In the genomic region with DNA sequence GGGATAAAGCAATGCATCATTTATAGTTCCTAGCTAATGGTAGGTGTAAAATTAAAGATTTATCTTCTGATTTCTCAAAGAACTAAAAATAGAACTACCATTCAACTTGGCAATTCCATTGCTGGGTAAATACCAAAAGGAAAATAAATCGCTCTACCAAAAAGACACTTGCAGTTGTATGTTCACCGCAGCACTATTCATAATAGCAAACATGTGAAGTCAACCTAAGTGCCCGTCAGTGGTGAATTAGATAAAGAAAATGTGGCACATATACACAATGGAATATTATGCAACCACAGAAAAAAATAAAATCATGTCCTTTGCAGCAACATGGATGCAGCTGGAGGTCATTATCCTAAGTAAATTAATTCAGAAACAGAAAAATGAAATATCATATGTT, we compare ENCODE assay signal across 20 cellular contexts.
DNase-seq lines count a peak whose midpoint lies in the region; ATAC-seq and TF ChIP-seq lines count a peak whose summit lies in the region.
"Had no signal": no experiment of that assay in that cellular context is flagged by ENCODE, and none has a peak within 500 bp of the region (broad histone marks: within the 10 kb centered on the region; RNA-seq: fewer than 3 reads in every experiment).

No MANE protein-coding gene starts in this region.

- CTCF ChIA-PET in activated CD8-positive, alpha-beta T cell treated with anti-CD3 and anti-CD28 coated beads for 36 hours (lab: Charles Lee): no interaction called here

- peak overlapping the region; percentile 92 for H3K27ac ChIP-seq in RWPE2 (ENCODE audit: poor library complexity, severe bottlenecking)
- peak overlapping the region; percentile 96 for H3K27ac ChIP-seq in epithelial cell of prostate
- no peak overlapping the region for H3K27ac ChIP-seq in coronary artery
- H3K27ac ChIP-seq: BLaER1 treated with 17β-estradiol and CSF1 and Interleukin-3, amounts not matched to agents 10 nM and 100 nM; C4-2B had no signal

- H3K4me1 ChIP-seq in RWPE2 (ENCODE audit: insufficient read depth, poor library complexity, severe bottlenecking): peaks cover 27% of the 10 kb centered on the region
- H3K4me1 ChIP-seq: BLaER1 treated with 17β-estradiol and CSF1 and Interleukin-3, amounts not matched to agents 10 nM and 100 nM; Caco-2 had no signal

- no peaks in the 10 kb centered on the region for H3K27me3 Mint-ChIP-seq in activated CD8-positive, alpha-beta T cell treated with anti-CD3 and anti-CD28 coated beads for 36 hours
- H3K27me3 Mint-ChIP-seq: B cell had no signal

- POLR2A ChIA-PET in activated CD8-positive, alpha-beta T cell treated with anti-CD3 and anti-CD28 coated beads for 36 hours (lab: Charles Lee): no interaction called here

- no peaks in the 10 kb centered on the region for H3K9me3 Mint-ChIP-seq in activated CD8-positive, alpha-beta T cell treated with anti-CD3 and anti-CD28 coated beads for 36 hours
- H3K9me3 Mint-ChIP-seq: CD4-positive, alpha-beta T cell; CD8-positive, alpha-beta T cell had no signal

- H3K36me3 ChIP-seq in RWPE2 (ENCODE audit: low read depth): no peaks in the 10 kb centered on the region
- H3K36me3 ChIP-seq: BLaER1 treated with 17β-estradiol and CSF1 and Interleukin-3, amounts not matched to agents 10 nM and 100 nM had no signal

- ATAC-seq in RWPE2 (ENCODE audit: low read depth): no peak
- ATAC-seq in activated CD8-positive, alpha-beta T cell treated with anti-CD3 and anti-CD28 coated beads for 36 hours: no peak
- ATAC-seq in HG02970 (IDR thresholded peaks at IDR 0.05; ENCODE audit: low FRiP score, unreplicated experiment): no peak
- ATAC-seq: CD8-positive, alpha-beta T cell; GM12878 had no signal

- intact Hi-C loops in activated CD8-positive, alpha-beta T cell treated with anti-CD3 and anti-CD28 coated beads for 36 hours (cut with micrococcal nuclease): no loop called here

- no peaks in the 10 kb centered on the region for H3K27me3 ChIP-seq in RWPE2 (ENCODE audit: insufficient read depth, poor library complexity, severe bottlenecking)
- H3K27me3 ChIP-seq: BLaER1 treated with 17β-estradiol and CSF1 and Interleukin-3, amounts not matched to agents 10 nM and 100 nM had no signal

- no peak overlapping the region for H3K4me3 ChIP-seq in AG10803 (ENCODE audit: low read length)
- no peak overlapping the region for H3K4me3 ChIP-seq in RWPE2 (ENCODE audit: severe bottlenecking)
- H3K4me3 ChIP-seq in coronary artery: no peak overlapping the region
- H3K4me3 ChIP-seq: BLaER1 treated with 17β-estradiol and CSF1 and Interleukin-3, amounts not matched to agents 10 nM and 100 nM; GM12878 had no signal

- no peak overlapping the region for H3K4me3 Mint-ChIP-seq in activated CD8-positive, alpha-beta T cell treated with anti-CD3 and anti-CD28 coated beads for 36 hours
- H3K4me3 Mint-ChIP-seq: B cell; CD4-positive, alpha-beta T cell; CD8-positive, alpha-beta T cell had no signal

- H3K9me3 ChIP-seq in RWPE2 (ENCODE audit: severe bottlenecking): no peaks in the 10 kb centered on the region
- H3K9me3 ChIP-seq: Caco-2 had no signal

- TF ChIP-seq CTCF in AG10803 (conservative IDR thresholded peaks at IDR 0.05; ENCODE audit: low read length) (no peak), RWPE2 (IDR thresholded peaks at IDR 0.05; ENCODE audit: poor library complexity, severe bottlenecking) (no peak), coronary artery (IDR thresholded peaks at IDR 0.05) (no peak)
- TF ChIP-seq CTCF in activated CD8-positive, alpha-beta T cell treated with anti-CD3 and anti-CD28 coated beads for 36 hours (IDR thresholded peaks at IDR 0.05): no peak

- H3K27ac Mint-ChIP-seq in activated CD8-positive, alpha-beta T cell treated with anti-CD3 and anti-CD28 coated beads for 36 hours: no peak overlapping the region
- H3K27ac Mint-ChIP-seq: B cell; CD4-positive, alpha-beta T cell; CD8-positive, alpha-beta T cell had no signal

- DNase-seq in AG10803 (ENCODE audit: low read depth) (peak; percentile 57), RWPE2 (ENCODE audit: low spot score) (no peak), epithelial cell of prostate (ENCODE audit: low read depth, low spot score) (no peak), fibroblast of gingiva (ENCODE audit: low read depth) (peak; percentile 10), ecto neural progenitor cell (ENCODE audit: low spot score) (no peak), coronary artery (ENCODE audit: low spot score) (no peak)
- DNase-seq in activated CD8-positive, alpha-beta T cell treated with anti-CD3 and anti-CD28 coated beads for 36 hours: no peak
- DNase-seq: 8988T; ACHN; AML-193; Caco-2; Calu3; CD4-positive, alpha-beta T cell; CD8-positive, alpha-beta T cell; DMS79 treated with DMSO at 0.1 percent for 48 hours had no signal

- H3K36me3 Mint-ChIP-seq in activated CD8-positive, alpha-beta T cell treated with anti-CD3 and anti-CD28 coated beads for 36 hours (ENCODE audit: low read depth): no peaks in the 10 kb centered on the region
- H3K36me3 Mint-ChIP-seq: CD8-positive, alpha-beta T cell had no signal

- H3K4me1 Mint-ChIP-seq in activated CD8-positive, alpha-beta T cell treated with anti-CD3 and anti-CD28 coated beads for 36 hours (ENCODE audit: low read depth): no peaks in the 10 kb centered on the region
- H3K4me1 Mint-ChIP-seq: B cell had no signal

Comparison
In these comparisons a context has a peak if more than half of its experiments do, and no peak if none do; other contexts are left out.
1. DNase-seq: peak in AG10803 (single experiment) and fibroblast of gingiva (single experiment); none in RWPE2 (single experiment), epithelial cell of prostate (single experiment), ecto neural progenitor cell (single experiment), activated CD8-positive, alpha-beta T cell treated with anti-CD3 and anti-CD28 coated beads for 36 hours (single experiment) and coronary artery (single experiment).
2. H3K27ac ChIP-seq: peak in RWPE2 (single experiment) and epithelial cell of prostate (single experiment); none in coronary artery (0 of 2).